In genomic region chr9:85055506-85056202, GRCh38 we compare ENCODE assay signal across 16 cellular contexts.
DNase-seq lines count a peak whose midpoint lies in the region; ATAC-seq, FAIRE-seq and TF ChIP-seq lines count a peak whose summit lies in the region.
"Had no signal": no experiment of that assay in that cellular context is flagged by ENCODE, and none has a peak within 500 bp of the region (broad histone marks: within the 10 kb centered on the region; RNA-seq: fewer than 3 reads in every experiment).

No MANE protein-coding gene starts in this region.

- H3K27ac ChIP-seq in lower lobe of right lung (no peak overlapping the region), WERI-Rb-1 (no peak overlapping the region)
- H3K27ac ChIP-seq: BLaER1, upper lobe of right lung had no signal

- DNase-seq in GM19239 (ENCODE audit: insufficient read length, low spot score) = peak; percentile 9
- DNase-seq in lower lobe of right lung = no peak
- DNase-seq in activated effector memory CD4-positive, alpha-beta T cell treated with Interleukin-2 at 50 U/mL for 16 hours = no peak
- DNase-seq in NCI-H748 (lab: John Stamatoyannopoulos, UW; ENCODE audit: unreplicated experiment) = no peak
- no peak for DNase-seq in WERI-Rb-1
- DNase-seq: activated CD4-positive, alpha-beta T cell treated with anti-CD3 and anti-CD28 coated beads, Interleukin-2, amount 10 ng/mL, durations not matched to agents 24 days and 14 days; activated T-cell treated with anti-CD3 and anti-CD28 coated beads, Interleukin-2, amount 50 U/mL, for 1 hour; cerebellar nuclear complex; NCI-H2107; NCI-H774; T-helper 9 cell; upper lobe of right lung had no signal

- no peak for TF ChIP-seq CTCF in lower lobe of right lung (IDR thresholded peaks at IDR 0.05)
- TF ChIP-seq CTCF in WERI-Rb-1 (IDR thresholded peaks at IDR 0.05; ENCODE audit: low read depth, low read length) = no peak

- H3K4me3 ChIP-seq in lower lobe of right lung (no peak overlapping the region), WERI-Rb-1 (ENCODE audit: low read depth, low read length) (no peak overlapping the region)
- H3K4me3 ChIP-seq: BLaER1, upper lobe of right lung had no signal

- intact Hi-C loops in lower lobe of right lung (cut with DNase I) = no loop called here

- H3K9me3 ChIP-seq in lower lobe of right lung (no peaks in the 10 kb centered on the region), WERI-Rb-1 (ENCODE audit: severe bottlenecking) (no peaks in the 10 kb centered on the region)
- H3K9me3 ChIP-seq: BLaER1, upper lobe of right lung had no signal

- H3K27me3 ChIP-seq in lower lobe of right lung (ENCODE audit: low read depth) (no peaks in the 10 kb centered on the region), WERI-Rb-1 (ENCODE audit: insufficient read depth, low read depth, severe bottlenecking) (peaks cover 34% of the 10 kb centered on the region)
- H3K27me3 ChIP-seq: BLaER1, upper lobe of right lung had no signal

- peak; percentile 71 for FAIRE-seq in GM19239 (lab: Jason Lieb, UNC)

- peak; percentile 61 for ATAC-seq in GM21786 (IDR thresholded peaks at IDR 0.05; ENCODE audit: unreplicated experiment)
- ATAC-seq in HG03103 (IDR thresholded peaks at IDR 0.05; ENCODE audit: low read depth, unreplicated experiment) = peak; percentile 51
- ATAC-seq in lower lobe of right lung = no peak
- ATAC-seq: stimulated activated effector memory CD8-positive, alpha-beta T cell treated with anti-CD3 and anti-CD28 coated beads, Interleukin-12 subunit alpha, Interleukin-12 subunit beta, amount 100 ng/mL, for 72 hours; upper lobe of right lung had no signal

- H3K36me3 ChIP-seq in lower lobe of right lung (no peaks in the 10 kb centered on the region), WERI-Rb-1 (no peaks in the 10 kb centered on the region)
- H3K36me3 ChIP-seq: BLaER1, upper lobe of right lung had no signal

- no peaks in the 10 kb centered on the region for H3K4me1 ChIP-seq in lower lobe of right lung
- H3K4me1 ChIP-seq: upper lobe of right lung had no signal

Comparison
In these comparisons a context has a peak if more than half of its experiments do, and no peak if none do; other contexts are left out.
1. ATAC-seq: peak in GM21786 (single experiment) and HG03103 (single experiment); none in lower lobe of right lung (0 of 2).